Comparison of ENCODE assay signal across 8 cellular contexts in genomic region chr17:8382880-8383142, GRCh38. TPM values are rescaled to one million over a fixed set of nuclear protein-coding genes. Genes with fewer than 3 reads are reported as not detected.
A peak's percentile ranks its signal among the peaks of the same experiment; 100 is the strongest.
DNase-seq lines count a peak whose midpoint lies in the region; ATAC-seq, FAIRE-seq and TF ChIP-seq lines count a peak whose summit lies in the region.

No MANE protein-coding gene starts in this region.

- peak overlapping the region; percentile 100 for H3K4me3 Mint-ChIP-seq in activated T-cell treated with anti-CD3 and anti-CD28 coated beads, Interleukin-2, amount 50 U/mL, for 4 hours
- H3K4me3 Mint-ChIP-seq in astrocyte (ENCODE audit: unreplicated experiment), result peak overlapping the region; percentile 100

- H3K9me3 Mint-ChIP-seq in activated T-cell treated with anti-CD3 and anti-CD28 coated beads, Interleukin-2, amount 50 U/mL, for 4 hours, result no peaks in the 10 kb centered on the region
- H3K9me3 Mint-ChIP-seq in astrocyte (ENCODE audit: unreplicated experiment), result no peaks in the 10 kb centered on the region

- peak overlapping the region; percentile 99 for H3K27ac Mint-ChIP-seq in astrocyte (ENCODE audit: unreplicated experiment)

- H3K4me3 ChIP-seq in astrocyte (ENCODE audit: insufficient read depth, low read depth, low read length), result peak overlapping the region; percentile 97
- peak overlapping the region; percentile 90 to 92 (median 92) for H3K4me3 ChIP-seq in liver (ENCODE audit: low read depth in 1 of 3, low read length in 3 of 3)
- H3K4me3 ChIP-seq in urinary bladder (ENCODE audit: low read depth, low read length), result peak overlapping the region; percentile 63

- H3K9ac ChIP-seq in astrocyte (ENCODE audit: low read length) (peak overlapping the region; percentile 98), liver (ENCODE audit: low read depth in 1 of 2, low read length in 2 of 2) (peak overlapping the region; percentile 75 to 95)

- peak overlapping the region; percentile 44 for H2AFZ ChIP-seq in astrocyte (ENCODE audit: low read depth, low read length)

- H3K27me3 Mint-ChIP-seq in activated T-cell treated with anti-CD3 and anti-CD28 coated beads, Interleukin-2, amount 50 U/mL, for 4 hours (ENCODE audit: low read depth), result no peaks in the 10 kb centered on the region
- H3K27me3 Mint-ChIP-seq in astrocyte (ENCODE audit: low read depth, unreplicated experiment), result no peaks in the 10 kb centered on the region

- H3K4me2 ChIP-seq in astrocyte (ENCODE audit: low read length), result peak overlapping the region; percentile 94

- WGBS in liver, result under 1% methylated on average over 15 of the region's 15 CpGs
- WGBS in urinary bladder, result 2% methylated on average over 15 of the region's 15 CpGs

- peak in 1 of 2 donors; percentile 1 for ATAC-seq in activated T-cell treated with anti-CD3 and anti-CD28 coated beads, Interleukin-2, amount 50 U/mL, for 4 hours
- no peak for ATAC-seq in GM21825 (IDR thresholded peaks at IDR 0.05; ENCODE audit: unreplicated experiment)
- no peak for ATAC-seq in HG02840 (IDR thresholded peaks at IDR 0.05; ENCODE audit: low FRiP score, unreplicated experiment)

- H3K36me3 ChIP-seq in astrocyte (ENCODE audit: insufficient read depth, low read length), result peaks cover 33% of the 10 kb centered on the region
- peaks cover 11 to 34% (median 28%) of the 10 kb centered on the region in 4 donors for H3K36me3 ChIP-seq in liver (ENCODE audit: control insufficient read depth in 4 of 4, insufficient read depth in 3 of 4, low read depth in 1 of 4, low read length in 3 of 4)
- no peaks in the 10 kb centered on the region for H3K36me3 ChIP-seq in urinary bladder (ENCODE audit: insufficient read depth)

- no peak for TF ChIP-seq RAD21 in liver (IDR thresholded peaks at IDR 0.05)

- H3K27me3 ChIP-seq in astrocyte (ENCODE audit: insufficient read depth, low read length) (no peaks in the 10 kb centered on the region), liver (ENCODE audit: control insufficient read depth in 4 of 4, insufficient read depth in 4 of 4, low read length in 3 of 4) (no peaks in the 10 kb centered on the region)

- H3K4me1 ChIP-seq in astrocyte (ENCODE audit: insufficient read depth, low read length) (peaks cover 30% of the 10 kb centered on the region), liver (ENCODE audit: control insufficient read depth in 4 of 4, insufficient read depth in 4 of 4, low read length in 3 of 4) (peaks cover 13 to 41% (median 28%) of the 10 kb centered on the region in 4 donors), urinary bladder (ENCODE audit: insufficient read depth) (no peaks in the 10 kb centered on the region)

- peaks cover 48% of the 10 kb centered on the region for H3K79me2 ChIP-seq in astrocyte (ENCODE audit: insufficient read depth, low read length)

- H3K9me3 ChIP-seq in astrocyte (ENCODE audit: insufficient read depth, low read depth, low read length) (no peaks in the 10 kb centered on the region), liver (ENCODE audit: control insufficient read depth in 4 of 4, low read length in 3 of 4) (no peaks in the 10 kb centered on the region)

- FAIRE-seq in astrocyte (lab: Jason Lieb, UNC), result no peak

- H4K20me1 ChIP-seq in astrocyte (ENCODE audit: insufficient read depth, low read length), result peaks cover 48% of the 10 kb centered on the region

- peaks cover 44% of the 10 kb centered on the region for H3K36me3 Mint-ChIP-seq in activated T-cell treated with anti-CD3 and anti-CD28 coated beads, Interleukin-2, amount 50 U/mL, for 4 hours (ENCODE audit: insufficient read depth)
- H3K36me3 Mint-ChIP-seq in astrocyte (ENCODE audit: low read depth, unreplicated experiment), result peaks cover 10% of the 10 kb centered on the region

- TF ChIP-seq CTCF in astrocyte (IDR thresholded peaks at IDR 0.05; ENCODE audit: insufficient read depth, low read depth, low read length) (no peak), liver (IDR thresholded peaks at IDR 0.05; ENCODE audit: low read depth, low read length, missing input control) (no peak)

- no peak for DNase-seq in activated T-cell treated with anti-CD3 and anti-CD28 coated beads, Interleukin-2, amount 50 U/mL, for 4 hours
- DNase-seq in activated T-cell treated with anti-CD3 and anti-CD28 coated beads for 4 hours (no peak), astrocyte (ENCODE audit: low read depth) (no peak), hippocampal formation (lab: John Stamatoyannopoulos, UW) (no peak)

- H3K27ac ChIP-seq in astrocyte (ENCODE audit: low read depth, low read length) (peak overlapping the region; percentile 81), liver (ENCODE audit: low read depth in 1 of 2, low read length in 2 of 2) (peak overlapping the region; percentile 48 to 56), urinary bladder (ENCODE audit: low read depth) (no peak overlapping the region)

- peaks cover 58% of the 10 kb centered on the region for H3K4me1 Mint-ChIP-seq in activated T-cell treated with anti-CD3 and anti-CD28 coated beads, Interleukin-2, amount 50 U/mL, for 4 hours (ENCODE audit: low read depth)
- H3K4me1 Mint-ChIP-seq in astrocyte (ENCODE audit: low read depth, unreplicated experiment), result peaks cover 35% of the 10 kb centered on the region

TF ChIP-seq in liver, 16 proteins besides CTCF, POLR2A, EP300 and RAD21:
- no peak for TF ChIP-seq HNF4G (IDR thresholded peaks at IDR 0.05)
- TF ChIP-seq FOXA2 (IDR thresholded peaks at IDR 0.05), result peak; percentile 16

RNA-seq across cellular contexts. Expression of gene RPL26, which starts 0.2 kb away (rescaled TPM):
- total RNA-seq in activated T-cell treated with anti-CD3 and anti-CD28 coated beads, Interleukin-2, amount 50 U/mL, for 4 hours, result 1,000 to 10,000 TPM; 2,326 to 2,535 (median 2,364) TPM
- total RNA-seq in astrocyte (1,192 and 1,342 TPM in 2 replicates), liver (1,000 to 10,000 TPM in 1 of 2 donors, 100 to 1,000 TPM in 1; 989 to 1,192 TPM), urinary bladder (3,064 TPM)
- polyA plus RNA-seq in liver (1,000 to 10,000 TPM in 1 of 2 donors, 100 to 1,000 TPM in 1; 309 to 1,118 TPM), urinary bladder (3,805 TPM)

RNA-seq across cellular contexts. Expression of gene RNF222, which starts 14.8 kb away (rescaled TPM):
- under 1 TPM in 2 of 3 donors, not detected in 1; 0.11 to 0.13 TPM for total RNA-seq in activated T-cell treated with anti-CD3 and anti-CD28 coated beads, Interleukin-2, amount 50 U/mL, for 4 hours
- total RNA-seq in astrocyte, result not detected in 2 replicates
- total RNA-seq in liver, result not detected
- polyA plus RNA-seq in liver, result not detected
- not detected for total RNA-seq in urinary bladder
- polyA plus RNA-seq in urinary bladder, result not detected

RNA-seq across cellular contexts. Expression of gene ODF4, which starts 43.2 kb away (rescaled TPM):
- not detected for total RNA-seq in activated T-cell treated with anti-CD3 and anti-CD28 coated beads, Interleukin-2, amount 50 U/mL, for 4 hours
- total RNA-seq in astrocyte (not detected in 2 replicates), liver (not detected), urinary bladder (not detected)
- polyA plus RNA-seq in liver (not detected), urinary bladder (not detected)

RNA-seq across cellular contexts. Expression of gene NDEL1, which starts 52.9 kb away (rescaled TPM):
- total RNA-seq in activated T-cell treated with anti-CD3 and anti-CD28 coated beads, Interleukin-2, amount 50 U/mL, for 4 hours, result 10 to 100 TPM; 49.0 to 51.7 (median 51.4) TPM
- total RNA-seq in astrocyte (102 and 110 TPM in 2 replicates), liver (10 to 100 TPM; 49.1 to 52.3 TPM), urinary bladder (57.4 TPM)
- polyA plus RNA-seq in liver (10 to 100 TPM; 15.3 to 21.7 TPM), urinary bladder (43.9 TPM)
